In the genomic region with DNA sequence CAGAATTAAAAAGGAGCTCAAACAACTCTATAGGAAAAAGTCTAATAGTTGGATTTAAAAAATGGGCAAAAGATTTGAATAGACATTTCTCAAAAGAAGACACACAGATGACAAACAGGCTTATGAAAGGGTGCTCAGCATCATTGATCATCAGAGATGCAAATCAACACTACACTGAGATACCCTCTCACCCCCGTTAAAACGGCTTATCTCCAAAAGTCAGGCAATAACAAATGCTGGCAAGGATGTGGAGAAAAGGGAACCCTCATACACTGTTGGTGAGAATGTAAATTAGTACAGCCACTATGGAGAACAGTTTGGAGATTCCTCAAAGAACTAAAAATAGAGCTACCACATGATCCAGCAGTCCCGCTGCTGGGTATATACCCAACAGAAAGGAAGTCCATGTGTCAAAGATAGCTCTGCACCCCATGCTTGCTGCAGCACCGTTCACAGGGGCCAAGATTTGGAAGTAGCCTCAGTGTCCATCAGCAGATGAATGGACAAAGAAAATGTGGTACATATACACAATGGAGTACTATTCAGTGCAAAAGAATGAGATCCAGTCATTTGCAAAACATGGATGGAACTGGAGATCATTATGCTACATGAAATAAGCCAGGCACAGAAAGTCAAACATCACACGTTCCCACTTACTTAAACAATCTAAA, we compare ENCODE assay signal across 19 cellular contexts. TPM values are rescaled to one million over a fixed set of nuclear protein-coding genes. Genes with fewer than 3 reads are reported as not detected.
DNase-seq lines count a peak whose midpoint lies in the region; ATAC-seq and TF ChIP-seq lines count a peak whose summit lies in the region.
"Had no signal": no experiment of that assay in that cellular context is flagged by ENCODE, and none has a peak within 500 bp of the region (broad histone marks: within the 10 kb centered on the region; RNA-seq: fewer than 3 reads in every experiment).

No MANE protein-coding gene starts in this region.

- H3K4me3 Mint-ChIP-seq in mesothelial cell of epicardium = no peak overlapping the region
- H3K4me3 Mint-ChIP-seq: activated T-cell treated with anti-CD3 and anti-CD28 coated beads, Interleukin-2, amount 50 U/mL, for 4 hours; T-helper 2 cell treated with Interferon-gamma antibody and Interleukin-4, amounts not matched to agents 5 μg/mL and 100 μg/mL, for 36 hours had no signal

- H3K4me1 Mint-ChIP-seq in mesothelial cell of epicardium = peaks cover 15% of the 10 kb centered on the region
- H3K4me1 Mint-ChIP-seq: naive B cell had no signal

- H3K9me3 Mint-ChIP-seq in mesothelial cell of epicardium = peaks cover 3% of the 10 kb centered on the region
- H3K9me3 Mint-ChIP-seq: activated T-cell treated with anti-CD3 and anti-CD28 coated beads, Interleukin-2, amount 50 U/mL, for 4 hours; naive B cell; T-helper 2 cell treated with Interferon-gamma antibody and Interleukin-4, amounts not matched to agents 5 μg/mL and 100 μg/mL, for 36 hours had no signal

- no peak for TF ChIP-seq CTCF in mesothelial cell of epicardium (IDR thresholded peaks at IDR 0.05; ENCODE audit: unreplicated experiment)

- H3K36me3 Mint-ChIP-seq in mesothelial cell of epicardium = peaks cover 19% of the 10 kb centered on the region
- H3K36me3 Mint-ChIP-seq: naive B cell had no signal

- no peaks in the 10 kb centered on the region for H3K27me3 Mint-ChIP-seq in mesothelial cell of epicardium (ENCODE audit: low read depth)
- H3K27me3 Mint-ChIP-seq: naive B cell had no signal

- DNase-seq in Ammon's horn (ENCODE audit: low spot score) = peak; percentile 87
- DNase-seq in MV-4-11 (lab: John Stamatoyannopoulos, UW) = peak; percentile 50
- DNase-seq in epidermal melanocyte (ENCODE audit: insufficient read length, low spot score) = peak; percentile 46
- DNase-seq in mesothelial cell of epicardium (ENCODE audit: low spot score in 2 of 2, unreplicated experiment in 2 of 2) = no peak
- no peak for DNase-seq in NCI-H524 treated with DMSO at 0.1 percent for 48 hours (lab: John Stamatoyannopoulos, UW)
- no peak for DNase-seq in activated CD4-positive, CD25-positive, alpha-beta regulatory T cell treated with anti-CD3 and anti-CD28 coated beads, Interleukin-2, amount 50 U/mL, for 72 hours
- DNase-seq in GM19238 (ENCODE audit: insufficient read length, low spot score) = no peak
- DNase-seq: ACHN; activated CD4-positive, alpha-beta T cell treated with anti-CD3 and anti-CD28 coated beads, Interleukin-2, amount 50 U/mL, for 1 hour; activated T-cell treated with anti-CD3 and anti-CD28 coated beads, Interleukin-2, amount 50 U/mL, for 4 hours; cerebellar nuclear complex; left cardiac atrium; MG63; naive B cell; NCI-H2029; NCI-H748 treated with DMSO at 0.1 percent for 48 hours; thyroid gland had no signal

- ATAC-seq in HG03469 (IDR thresholded peaks at IDR 0.05; ENCODE audit: unreplicated experiment) = no peak
- ATAC-seq: activated T-cell treated with anti-CD3 and anti-CD28 coated beads, Interleukin-2, amount 50 U/mL, for 4 hours had no signal

- peak overlapping the region; percentile 17 for H3K27ac Mint-ChIP-seq in mesothelial cell of epicardium
- H3K27ac Mint-ChIP-seq: T-helper 2 cell treated with Interferon-gamma antibody and Interleukin-4, amounts not matched to agents 5 μg/mL and 100 μg/mL, for 36 hours had no signal

RNA-seq across cellular contexts. Expression of a gene that starts 46.7 kb away (rescaled TPM):
- 5.2 to 7.0 TPM (median 5.6 TPM) in 3 replicates for total RNA-seq in mesothelial cell of epicardium

Comparison
In these comparisons a context has a peak if more than half of its experiments do, and no peak if none do; other contexts are left out.
1. DNase-seq: peak in Ammon's horn (single experiment), MV-4-11 (single experiment) and epidermal melanocyte (single experiment); none in mesothelial cell of epicardium (0 of 2), NCI-H524 treated with DMSO at 0.1 percent for 48 hours (single experiment), activated CD4-positive, CD25-positive, alpha-beta regulatory T cell treated with anti-CD3 and anti-CD28 coated beads, Interleukin-2, amount 50 U/mL, for 72 hours (single experiment) and GM19238 (single experiment).